25 cellular contexts compared by ENCODE assay signal in genomic region chr22:20970939-20971657, GRCh38. TPM values are rescaled to one million over a fixed set of nuclear protein-coding genes. Genes with fewer than 3 reads are reported as not detected.
DNase-seq lines count a peak whose midpoint lies in the region; ATAC-seq and TF ChIP-seq lines count a peak whose summit lies in the region.
"Had no signal": no experiment of that assay in that cellular context is flagged by ENCODE, and none has a peak within 500 bp of the region (broad histone marks: within the 10 kb centered on the region; RNA-seq: fewer than 3 reads in every experiment).

No MANE protein-coding gene starts in this region.

- no peaks in the 10 kb centered on the region for H3K79me2 ChIP-seq in GM23338 (replicated peaks; ENCODE audit: insufficient read depth)

- H3F3A ChIP-seq in GM23338 (replicated peaks; ENCODE audit: low read depth): no peaks in the 10 kb centered on the region

- CTCF ChIA-PET in WTC11 (lab: Charles Lee): interaction anchor here (0.7 to 2.0 kb wide), 3 partner anchors 11 to 972 kb away, joined by 3 to 7 read pairs (median 3); partner anchors contain the start of gene LZTR1

- H3K27me3 ChIP-seq in GM23338 (ENCODE audit: insufficient read depth) (peaks cover 52% of the 10 kb centered on the region), WERI-Rb-1 (ENCODE audit: insufficient read depth, low read depth, severe bottlenecking) (no peaks in the 10 kb centered on the region)
- H3K27me3 ChIP-seq: colonic mucosa had no signal

- H2AFZ ChIP-seq in GM23338: no peak overlapping the region

- no peaks in the 10 kb centered on the region; the same call in 1 of the 2 replicates for H3K4me1 ChIP-seq in GM23338 (ENCODE audit: insufficient read depth)

- ATAC-seq in GM23338 (peak; percentile 15), WTC11 (no peak)
- ATAC-seq: activated naive CD8-positive, alpha-beta T cell treated with anti-CD3 and anti-CD28 coated beads, Interleukin-2, amount 50 U/mL, for 24 hours; stimulated activated naive CD8-positive, alpha-beta T cell treated with anti-CD3 and anti-CD28 coated beads, Interleukin-15, Interleukin-2, amounts not matched to agents 100 U/mL and 50 U/mL, for 24 hours had no signal

- H3K4me3 Mint-ChIP-seq in GM23338 (no peak overlapping the region), nephron progenitor cell (no peak overlapping the region), HFFc6 (no peak overlapping the region), WTC11 (no peak overlapping the region)
- H3K4me3 Mint-ChIP-seq: activated CD4-positive, alpha-beta memory T cell treated with anti-CD3 and anti-CD28 coated beads, Interleukin-2, amount 10 ng/mL, durations not matched to agents 7 days and 5 days; activated naive CD8-positive, alpha-beta T cell treated with anti-CD3 and anti-CD28 coated beads, Interleukin-2, amount 50 U/mL, for 24 hours; CD8-positive, alpha-beta memory T cell had no signal

- TF ChIP-seq CTCF in GM23338 (conservative IDR thresholded peaks at IDR 0.05; ENCODE audit: low read depth in 2 of 2): no peak
- TF ChIP-seq CTCF in WERI-Rb-1 (IDR thresholded peaks at IDR 0.05; ENCODE audit: low read depth, low read length): no peak
- no peak for TF ChIP-seq CTCF in nephron progenitor cell (IDR thresholded peaks at IDR 0.05)
- TF ChIP-seq CTCF in HFFc6 (IDR thresholded peaks at IDR 0.05): no peak
- TF ChIP-seq CTCF in WTC11 (IDR thresholded peaks at IDR 0.05): no peak

- no peaks in the 10 kb centered on the region for H3K36me3 ChIP-seq in GM23338 (ENCODE audit: insufficient read depth)
- H3K36me3 ChIP-seq in WERI-Rb-1: no peaks in the 10 kb centered on the region
- H3K36me3 ChIP-seq: brain microvascular endothelial cell, colonic mucosa, neutrophil had no signal

- POLR2A ChIA-PET in WTC11 (lab: Charles Lee): interaction anchor here (0.8 kb wide), 1 partner anchor 11 kb away, joined by 3 read pairs; the partner anchor contains the start of gene LZTR1

- no peaks in the 10 kb centered on the region for H3K9me3 Mint-ChIP-seq in GM23338
- no peaks in the 10 kb centered on the region for H3K9me3 Mint-ChIP-seq in nephron progenitor cell
- H3K9me3 Mint-ChIP-seq in HFFc6: no peaks in the 10 kb centered on the region
- H3K9me3 Mint-ChIP-seq in WTC11: no peaks in the 10 kb centered on the region
- H3K9me3 Mint-ChIP-seq: activated CD4-positive, alpha-beta memory T cell treated with anti-CD3 and anti-CD28 coated beads, Interleukin-2, amount 10 ng/mL, durations not matched to agents 7 days and 5 days; activated naive CD8-positive, alpha-beta T cell treated with anti-CD3 and anti-CD28 coated beads, Interleukin-2, amount 50 U/mL, for 24 hours; CD8-positive, alpha-beta memory T cell had no signal

- H3K9me3 ChIP-seq in WERI-Rb-1 (ENCODE audit: severe bottlenecking): no peaks in the 10 kb centered on the region
- H3K9me3 ChIP-seq: colonic mucosa, neutrophil had no signal

- no peak overlapping the region for H3K4me2 ChIP-seq in GM23338

- H4K20me1 ChIP-seq in GM23338 (replicated peaks; ENCODE audit: insufficient read depth): peaks cover 3% of the 10 kb centered on the region; the same call in 1 of the 2 replicates

- H3K27ac Mint-ChIP-seq in GM23338: no peak overlapping the region
- no peak overlapping the region for H3K27ac Mint-ChIP-seq in nephron progenitor cell
- no peak overlapping the region for H3K27ac Mint-ChIP-seq in HFFc6
- H3K27ac Mint-ChIP-seq in WTC11: no peak overlapping the region
- H3K27ac Mint-ChIP-seq: activated CD4-positive, alpha-beta memory T cell treated with anti-CD3 and anti-CD28 coated beads, Interleukin-2, amount 10 ng/mL, durations not matched to agents 7 days and 5 days; activated naive CD8-positive, alpha-beta T cell treated with anti-CD3 and anti-CD28 coated beads, Interleukin-2, amount 50 U/mL, for 24 hours; CD8-positive, alpha-beta memory T cell had no signal

- no peaks in the 10 kb centered on the region for H3K9me2 ChIP-seq in GM23338 (ENCODE audit: insufficient read depth)

- H3K27ac ChIP-seq in GM23338 (ENCODE audit: low read depth): no peak overlapping the region
- H3K27ac ChIP-seq in WERI-Rb-1: peak overlapping the region; percentile 5; the same call in 1 of the 2 replicates
- H3K27ac ChIP-seq: brain microvascular endothelial cell, colonic mucosa, neutrophil, skin epidermis had no signal

- H3K4me3 ChIP-seq in GM23338 (no peak overlapping the region), WERI-Rb-1 (ENCODE audit: low read depth, low read length) (no peak overlapping the region)
- H3K4me3 ChIP-seq: colonic mucosa, lung, skin epidermis had no signal

- DNase-seq in GM23338 (ENCODE audit: low spot score): no peak
- DNase-seq in WERI-Rb-1: peak; percentile 51
- peak; percentile 53 for DNase-seq in nephron progenitor cell
- no peak for DNase-seq in HFFc6
- no peak for DNase-seq in WTC11 (ENCODE audit: low spot score)
- DNase-seq in middle frontal gyrus (ENCODE audit: extremely low spot score, low spot score): no peak
- DNase-seq: activated CD4-positive, alpha-beta memory T cell treated with anti-CD3 and anti-CD28 coated beads, Interleukin-2, amount 10 ng/mL, durations not matched to agents 7 days and 5 days; activated CD4-positive, CD25-positive, alpha-beta regulatory T cell; activated gamma-delta T cell; activated naive CD8-positive, alpha-beta T cell treated with anti-CD3 and anti-CD28 coated beads, Interleukin-2, amount 50 U/mL, for 24 hours; activated T-cell treated with anti-CD3 and anti-CD28 coated beads for 4 hours; brain microvascular endothelial cell; CD8-positive, alpha-beta memory T cell; colonic mucosa; DMS53; Kasumi-1; NCI-H1930; NCI-H82; OCI-M1; stimulated activated CD4-positive, alpha-beta T cell treated with anti-CD3 and anti-CD28 coated beads, Interleukin-4, amount 100 ng/mL, for 1 hour; stimulated activated naive CD8-positive, alpha-beta T cell treated with anti-CD3 and anti-CD28 coated beads, Interleukin-15, Interleukin-2, amounts not matched to agents 100 U/mL and 50 U/mL, for 24 hours; T-helper 9 cell had no signal

- H3K36me3 Mint-ChIP-seq in GM23338 (ENCODE audit: low read depth) (no peaks in the 10 kb centered on the region; the same call in 2 of the 3 replicates), nephron progenitor cell (ENCODE audit: low read depth) (no peaks in the 10 kb centered on the region), HFFc6 (ENCODE audit: low read depth) (no peaks in the 10 kb centered on the region), WTC11 (no peaks in the 10 kb centered on the region)
- H3K36me3 Mint-ChIP-seq: CD8-positive, alpha-beta memory T cell had no signal

- H3K27me3 Mint-ChIP-seq in GM23338 (ENCODE audit: insufficient read depth, low read depth, poor library complexity) (peaks cover 36% of the 10 kb centered on the region), nephron progenitor cell (ENCODE audit: low read depth, poor library complexity) (peaks cover 30% of the 10 kb centered on the region), HFFc6 (ENCODE audit: insufficient read depth) (peaks cover 5% of the 10 kb centered on the region), WTC11 (ENCODE audit: low read depth) (peaks cover 49% of the 10 kb centered on the region)
- H3K27me3 Mint-ChIP-seq: activated naive CD8-positive, alpha-beta T cell treated with anti-CD3 and anti-CD28 coated beads, Interleukin-2, amount 50 U/mL, for 24 hours had no signal

- peaks cover 17% of the 10 kb centered on the region for H3K4me1 Mint-ChIP-seq in GM23338
- peaks cover 32% of the 10 kb centered on the region for H3K4me1 Mint-ChIP-seq in nephron progenitor cell
- H3K4me1 Mint-ChIP-seq in HFFc6 (ENCODE audit: low read depth): peaks cover 6% of the 10 kb centered on the region; the same call in 1 of the 2 replicates
- peaks cover 11% of the 10 kb centered on the region for H3K4me1 Mint-ChIP-seq in WTC11
- H3K4me1 Mint-ChIP-seq: activated CD4-positive, alpha-beta memory T cell treated with anti-CD3 and anti-CD28 coated beads, Interleukin-2, amount 10 ng/mL, durations not matched to agents 7 days and 5 days; activated naive CD8-positive, alpha-beta T cell treated with anti-CD3 and anti-CD28 coated beads, Interleukin-2, amount 50 U/mL, for 24 hours; CD8-positive, alpha-beta memory T cell had no signal

TF ChIP-seq in GM23338, 12 proteins besides CTCF, POLR2A, EP300 and RAD21 (continues in another document):
- TF ChIP-seq ZNF114 (CRISPR knock-in tag; IDR thresholded peaks at IDR 0.05): no peak

TF ChIP-seq in WTC11, 78 proteins besides CTCF, POLR2A, EP300 and RAD21 (continues in another document):
- TF ChIP-seq SOX15 (CRISPR knock-in tag; IDR thresholded peaks at IDR 0.05): no peak
- no peak for TF ChIP-seq ZNF219 (CRISPR knock-in tag; IDR thresholded peaks at IDR 0.05; ENCODE audit: borderline replicate concordance)

RNA-seq across cellular contexts. Expression of gene AIFM3, which starts 4.0 kb away (rescaled TPM):
- 0.45 and 1.7 TPM in 2 replicates for total RNA-seq in GM23338 (2014; rRNA removed; shearing (Covaris generic))
- 1.4 and 1.5 TPM in 2 replicates for polyA plus RNA-seq in GM23338 (2016; fragmentation: Nextera tagmentation; extraction: Ambion mirVana)
- under 1 TPM in 3 of 6 experiments, not detected in 3; 0.15 to 0.51 (median 0.31) TPM for total RNA-seq in HFFc6 (2021; fragmentation: NEBNext Ultra II Directional; extraction: Animal tissue kit (Norgen Biotek cat#: 25700))
- total RNA-seq in WTC11 (2021): 2.6 to 3.4 TPM (median 2.8 TPM) in 3 replicates
- polyA plus RNA-seq: CD8-positive, alpha-beta memory T cell had no signal

RNA-seq across cellular contexts. Expression of gene LZTR1, which starts 11.0 kb away (rescaled TPM):
- total RNA-seq in GM23338 (2014; rRNA removed; shearing (Covaris generic)): 39.9 and 41.1 TPM in 2 replicates
- 7.7 and 9.2 TPM in 2 replicates for polyA plus RNA-seq in GM23338 (2016; fragmentation: Nextera tagmentation; extraction: Ambion mirVana)
- total RNA-seq in HFFc6 (2021; fragmentation: NEBNext Ultra II Directional; extraction: Animal tissue kit (Norgen Biotek cat#: 25700)): 10 to 100 TPM; 50.6 to 64.0 (median 57.2) TPM
- total RNA-seq in WTC11 (2021): 38.3 to 44.5 TPM (median 40.1 TPM) in 3 replicates

RNA-seq across cellular contexts. Expression of gene THAP7, which starts 30.8 kb away (rescaled TPM):
- 25.9 and 38.8 TPM in 2 replicates for total RNA-seq in GM23338 (2014; rRNA removed; shearing (Covaris generic))
- polyA plus RNA-seq in GM23338 (2016; fragmentation: Nextera tagmentation; extraction: Ambion mirVana): 20.4 and 21.8 TPM in 2 replicates
- 10 to 100 TPM; 17.8 to 23.1 (median 21.1) TPM for total RNA-seq in HFFc6 (2021; fragmentation: NEBNext Ultra II Directional; extraction: Animal tissue kit (Norgen Biotek cat#: 25700))
- 18.7 to 23.9 TPM (median 19.3 TPM) in 3 replicates for total RNA-seq in WTC11 (2021)

RNA-seq across cellular contexts. Expression of gene P2RX6, which starts 43.9 kb away (rescaled TPM):
- total RNA-seq in GM23338 (2014; rRNA removed; shearing (Covaris generic)): not detected in 2 replicates
- not detected in 2 replicates for polyA plus RNA-seq in GM23338 (2016; fragmentation: Nextera tagmentation; extraction: Ambion mirVana)
- total RNA-seq in HFFc6 (2021; fragmentation: NEBNext Ultra II Directional; extraction: Animal tissue kit (Norgen Biotek cat#: 25700)): 1 to 10 TPM; 1.6 to 4.0 (median 1.9) TPM
- 0.13 to 0.69 TPM (median 0.30 TPM) in 3 replicates for total RNA-seq in WTC11 (2021)

RNA-seq across cellular contexts. Expression of gene CRKL, which starts 53.9 kb away (rescaled TPM):
- total RNA-seq in GM23338 (2014; rRNA removed; shearing (Covaris generic)): 97.6 and 104 TPM in 2 replicates
- polyA plus RNA-seq in GM23338 (2016; fragmentation: Nextera tagmentation; extraction: Ambion mirVana): 39.5 and 40.7 TPM in 2 replicates
- 10 to 100 TPM; 44.0 to 51.5 (median 47.6) TPM for total RNA-seq in HFFc6 (2021; fragmentation: NEBNext Ultra II Directional; extraction: Animal tissue kit (Norgen Biotek cat#: 25700))
- total RNA-seq in WTC11 (2021): 113 to 115 TPM (median 114 TPM) in 3 replicates

Comparison
In these comparisons a context has a peak if more than half of its experiments do, and no peak if none do; other contexts are left out.
1. DNase-seq: peak in WERI-Rb-1 (single experiment) and nephron progenitor cell (single experiment); none in GM23338 (single experiment), HFFc6 (single experiment), WTC11 (single experiment) and middle frontal gyrus (single experiment).